Comparison of ENCODE assay signal across 1 cellular context in genomic region chr3:167346171-167346570, GRCh38.
TF ChIP-seq lines count a peak whose summit lies in the region.

No MANE protein-coding gene starts in this region.

TF ChIP-seq in HepG2, 621 proteins besides CTCF, POLR2A, EP300 and RAD21 (continued from another document):
- no peak for TF ChIP-seq ZBTB33 (CRISPR knock-in tag; IDR thresholded peaks at IDR 0.05)
- TF ChIP-seq E2F5 (CRISPR knock-in tag; conservative IDR thresholded peaks at IDR 0.05): no peak
- TF ChIP-seq TBX3 (IDR thresholded peaks at IDR 0.05; ENCODE audit: borderline replicate concordance): peak; percentile 21; the same call in 1 of the 2 replicates
TF ChIP-seq in HepG2: peak in this region for 4.
